In the genomic region with DNA sequence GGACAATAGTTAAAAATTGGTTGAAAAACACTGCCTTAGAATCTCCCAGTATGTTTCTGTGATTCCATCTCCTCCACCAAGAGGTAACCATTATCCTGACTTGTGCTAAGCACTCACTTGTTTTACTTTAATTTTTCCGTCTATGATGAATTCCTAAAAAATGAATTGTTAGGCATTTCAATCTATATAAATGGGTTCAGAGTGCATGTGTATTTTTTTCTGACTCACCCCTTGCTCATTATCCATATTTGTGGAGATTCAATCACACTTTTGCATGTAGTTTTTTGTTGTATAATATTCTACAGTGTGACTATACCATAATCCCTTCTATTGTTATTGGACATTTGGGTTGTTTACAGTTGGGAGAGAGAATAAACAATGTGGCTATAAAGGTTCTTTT, we compare ENCODE assay signal across 11 cellular contexts. TPM values are rescaled to one million over a fixed set of nuclear protein-coding genes. Genes with fewer than 3 reads are reported as not detected.
DNase-seq lines count a peak whose midpoint lies in the region; ATAC-seq, FAIRE-seq and TF ChIP-seq lines count a peak whose summit lies in the region.
"Had no signal": no experiment of that assay in that cellular context is flagged by ENCODE, and none has a peak within 500 bp of the region (broad histone marks: within the 10 kb centered on the region; RNA-seq: fewer than 3 reads in every experiment).

No MANE protein-coding gene starts in this region.

- in situ Hi-C loops in GM12878 (cut with MboI) = loop anchor here (5.0 kb wide), 2 partner anchors 104 to 166 kb away; no protein-coding TSS in a partner anchor

- H3K4me1 Mint-ChIP-seq in CD4-positive, alpha-beta memory T cell = peaks cover 32 to 51% (median 40%) of the 10 kb centered on the region in 4 donors
- H3K4me1 Mint-ChIP-seq in IgD-negative memory B cell (peaks cover 30 to 33% (median 31%) of the 10 kb centered on the region in 3 donors), natural killer cell (peaks cover 39 to 46% of the 10 kb centered on the region in 2 donors)

- CTCF ChIA-PET in CD4-positive, alpha-beta memory T cell (lab: Charles Lee; ENCODE audit: partially characterized antibody) = interaction anchor here (1.0 to 6.2 kb wide), 6 partner anchors 43 to 184 kb away, joined by 3 to 61 read pairs (median 4); a partner anchor contains a TSS
- CTCF ChIA-PET in GM12878 (lab: Yijun Ruan, JAX) = interaction anchor here (1.1 to 8.2 kb wide), 6 partner anchors 85 to 184 kb away, joined by 5 to 256 read pairs (median 30); a partner anchor contains a TSS

- H4K20me1 ChIP-seq in GM12878 (ENCODE audit: control insufficient read depth, insufficient read depth) = no peaks in the 10 kb centered on the region

- no peaks in the 10 kb centered on the region for H3K36me3 ChIP-seq in CD4-positive, alpha-beta memory T cell (ENCODE audit: insufficient read depth, low read length)
- no peaks in the 10 kb centered on the region for H3K36me3 ChIP-seq in GM12878 (ENCODE audit: control insufficient read depth in 2 of 2, insufficient read depth in 2 of 2, low read length in 1 of 2)
- H3K36me3 ChIP-seq: esophagus muscularis mucosa had no signal

- BruUV-seq in GM12878 (replicated peaks; lab: Mats Ljungman, UMichigan) = no TSS peak

- no peak for TF ChIP-seq POLR2A in GM12878 (IDR thresholded peaks at IDR 0.05; ENCODE audit: low read depth, low read length)

- H3K27me3 ChIP-seq in CD4-positive, alpha-beta memory T cell (ENCODE audit: insufficient read depth, low read length) = no peaks in the 10 kb centered on the region
- no peaks in the 10 kb centered on the region for H3K27me3 ChIP-seq in GM12878 (replicated peaks in 1 of 2; ENCODE audit: control insufficient read depth in 2 of 2, insufficient read depth in 2 of 2, low read length in 1 of 2)
- H3K27me3 ChIP-seq: esophagus muscularis mucosa had no signal

- peak overlapping the region; percentile 36 to 77 (median 72) for H3K4me3 Mint-ChIP-seq in CD4-positive, alpha-beta memory T cell
- H3K4me3 Mint-ChIP-seq in IgD-negative memory B cell = peak overlapping the region; percentile 52 to 83 (median 78)
- peak overlapping the region; percentile 70 for H3K4me3 Mint-ChIP-seq in natural killer cell

- H3K79me2 ChIP-seq in GM12878 (ENCODE audit: control insufficient read depth, insufficient read depth, low read length) = peaks cover 69% of the 10 kb centered on the region

- TF ChIP-seq RAD21 in GM12878 (IDR thresholded peaks at IDR 0.05; ENCODE audit: insufficient read depth, low read depth, low read length) = no peak

- no peak for FAIRE-seq in GM12878 (lab: Jason Lieb, UNC)

- RAD21 ChIA-PET in GM12878 (lab: Charles Lee; ENCODE audit: unreplicated experiment) = interaction anchor here (1.1 to 1.9 kb wide), 3 partner anchors 44 to 360 kb away, joined by 3 to 9 read pairs (median 7); a partner anchor contains a TSS

- WGBS in GM12878 (ENCODE audit: insufficient coverage, insufficient replicate concordance, low lambda C conversion rate, missing lambda C conversion rate) = 90% methylated on average over 1 of the region's 1 CpG

- no peaks in the 10 kb centered on the region for H3K9me3 Mint-ChIP-seq in CD4-positive, alpha-beta memory T cell
- H3K9me3 Mint-ChIP-seq in IgD-negative memory B cell (no peaks in the 10 kb centered on the region), natural killer cell (no peaks in the 10 kb centered on the region)

- TF ChIP-seq CTCF in GM12878 (IDR thresholded peaks at IDR 0.05 in 2 of 3, conservative IDR thresholded peaks at IDR 0.05 in 1 of 3; ENCODE audit: control insufficient read depth in 2 of 3, extremely low read depth in 1 of 3, insufficient read depth in 1 of 3, low read depth in 3 of 3, low read length in 3 of 3) (no peak), natural killer cell (IDR thresholded peaks at IDR 0.05) (no peak)

- peak overlapping the region in 6 of 7 donors; percentile 22 to 63 (median 54) for H3K27ac Mint-ChIP-seq in CD4-positive, alpha-beta memory T cell
- peak overlapping the region in 1 of 3 donors; percentile 45 for H3K27ac Mint-ChIP-seq in IgD-negative memory B cell
- H3K27ac Mint-ChIP-seq in natural killer cell = peak overlapping the region; percentile 36 to 40

- H3K4me3 ChIP-seq in CD4-positive, alpha-beta memory T cell (ENCODE audit: low read length in 2 of 2) = no peak overlapping the region
- H3K4me3 ChIP-seq in GM12878 = no peak overlapping the region

- no peaks in the 10 kb centered on the region for H3K9me3 ChIP-seq in CD4-positive, alpha-beta memory T cell (ENCODE audit: control insufficient read depth in 1 of 2, low read length in 2 of 2)
- H3K9me3 ChIP-seq in GM12878 (replicated peaks; ENCODE audit: control insufficient read depth, insufficient read depth, low read length) = no peaks in the 10 kb centered on the region
- H3K9me3 ChIP-seq: esophagus muscularis mucosa had no signal

- TF ChIP-seq EP300 in GM12878 (IDR thresholded peaks at IDR 0.05; ENCODE audit: borderline replicate concordance in 1 of 2, control insufficient read depth in 1 of 2, low read depth in 2 of 2, low read length in 2 of 2) = no peak

- H3K9ac ChIP-seq in GM12878 (ENCODE audit: control insufficient read depth, insufficient read depth, low read length) = no peak overlapping the region; the same call in 1 of the 2 replicates

- H2AFZ ChIP-seq in GM12878 (ENCODE audit: control insufficient read depth, low read depth, low read length) = no peak overlapping the region

- POLR2A ChIA-PET in CD4-positive, alpha-beta memory T cell (lab: Charles Lee; ENCODE audit: partially characterized antibody) = interaction anchor here (1.2 to 6.1 kb wide), 5 partner anchors 43 to 360 kb away, joined by 3 to 101 read pairs (median 6); a partner anchor contains a TSS
- POLR2A ChIA-PET in GM12878 (lab: Charles Lee) = interaction anchor here (1.4 to 1.5 kb wide), 2 partner anchors 57 to 209 kb away, joined by 3 read pairs; a partner anchor contains a TSS

- ATAC-seq in GM12878 (no peak), natural killer cell (no peak), HG03025 (IDR thresholded peaks at IDR 0.05; ENCODE audit: low FRiP score, unreplicated experiment) (no peak)

- intact Hi-C loops in CD4-positive, alpha-beta memory T cell (cut with micrococcal nuclease) = no loop called here
- intact Hi-C loops in GM12878 (cut with micrococcal nuclease; ENCODE audit: unreplicated experiment) = loop anchor here (5.0 to 10.0 kb wide), 2 partner anchors 84 to 258 kb away; a partner anchor contains a TSS
- intact Hi-C loops in natural killer cell (cut with micrococcal nuclease) = loop anchor here (5.0 kb wide), 2 partner anchors 109 to 186 kb away; a partner anchor contains a TSS

- SMC1A ChIA-PET in GM12878 (lab: Charles Lee; ENCODE audit: uncharacterized antibody, unreplicated experiment) = interaction anchor here (1.1 to 1.3 kb wide), 5 partner anchors 42 to 109 kb away, joined by 3 to 4 read pairs (median 3); a partner anchor contains a TSS

- H3K27ac ChIP-seq in CD4-positive, alpha-beta memory T cell (ENCODE audit: low read depth, low read length) = no peak overlapping the region
- no peak overlapping the region for H3K27ac ChIP-seq in GM12878 (ENCODE audit: control insufficient read depth, insufficient read depth)

- peaks cover 41% of the 10 kb centered on the region for H3K4me1 ChIP-seq in CD4-positive, alpha-beta memory T cell (ENCODE audit: insufficient read depth, low read length)
- H3K4me1 ChIP-seq in GM12878 (ENCODE audit: control insufficient read depth, insufficient read depth, low read length) = peaks cover 23% of the 10 kb centered on the region

- H3K36me3 Mint-ChIP-seq in CD4-positive, alpha-beta memory T cell = peaks cover 0 to 20% of the 10 kb centered on the region in 2 donors
- H3K36me3 Mint-ChIP-seq in IgD-negative memory B cell = no peaks in the 10 kb centered on the region
- H3K36me3 Mint-ChIP-seq in natural killer cell = no peaks in the 10 kb centered on the region

- peaks cover 0 to 2% of the 10 kb centered on the region in 2 donors for H3K27me3 Mint-ChIP-seq in CD4-positive, alpha-beta memory T cell
- H3K27me3 Mint-ChIP-seq in IgD-negative memory B cell (no peaks in the 10 kb centered on the region), natural killer cell (ENCODE audit: low read depth in 2 of 2) (no peaks in the 10 kb centered on the region)

- no peak for DNase-seq in CD4-positive, alpha-beta memory T cell
- no peak for DNase-seq in GM12878 (ENCODE audit: low read depth, low spot score)
- DNase-seq in natural killer cell = no peak
- no peak for DNase-seq in dedifferentiated amniotic fluid mesenchymal stem cell (ENCODE audit: extremely low spot score)
- DNase-seq in Ammon's horn (ENCODE audit: low spot score) = no peak
- DNase-seq in stimulated activated CD4-positive, alpha-beta T cell treated with anti-CD3 and anti-CD28 coated beads, Interleukin-4, amount 100 ng/mL, for 1 hour = no peak
- DNase-seq: NCI-H1436, SHP77 had no signal

- H3K4me2 ChIP-seq in GM12878 (ENCODE audit: control insufficient read depth, insufficient read depth) = peak overlapping the region; percentile 62

RNA-seq across cellular contexts. Expression of a gene that starts 1.3 kb away (rescaled TPM):
- 10 to 100 TPM; 48.7 to 53.6 TPM for total RNA-seq in CD4-positive, alpha-beta memory T cell
- polyA plus RNA-seq in CD4-positive, alpha-beta memory T cell = 100 to 1,000 TPM; 261 to 298 TPM
- polyA plus RNA-seq in IgD-negative memory B cell (188 TPM), GM12878 (2011; rRNA removed) (157 and 257 TPM in 2 replicates), GM12878 (2014; fragmentation: Illumina TruSeq; extraction: Trizol) (152 and 190 TPM in 2 replicates), GM12878 (2014; fragmentation: Nextera tagmentation; extraction: Ambion mirVana) (1,000 to 10,000 TPM; 1,005 to 1,059 TPM), GM12878 (2014; rRNA removed) (180 and 186 TPM in 2 replicates), GM12878 (2016; fragmentation: Nextera tagmentation; extraction: Ambion mirVana) (100 to 1,000 TPM; 665 to 671 TPM)
- 4.3 and 7.4 TPM in 2 replicates for total RNA-seq in GM12878 (2013; cell fraction: nucleolus; rRNA removed)
- total RNA-seq in GM12878 (2014; rRNA removed) (115 and 153 TPM in 2 replicates), GM12878 (2014; rRNA removed; fragmentation: Illumina TruSeq; extraction: Trizol) (188 and 189 TPM in 2 replicates), GM12878 (2021) (129 and 146 TPM in 2 replicates), natural killer cell (10 to 100 TPM; 23.5 to 32.7 (median 30.7) TPM)
- 209 TPM for polyA plus RNA-seq in GM12878 (2011; ENCODE audit: low read depth)
- polyA plus RNA-seq in GM12878 (2011; cell fraction: cytosol; rRNA removed) = 44.7 and 46.5 TPM in 2 replicates
- polyA plus RNA-seq in GM12878 (2011; cell fraction: nucleus; rRNA removed) = 46.6 and 51.5 TPM in 2 replicates
- 113 and 145 TPM in 2 replicates for polyA plus RNA-seq in GM12878 (2012)
- polyA minus RNA-seq in GM12878 (2011; rRNA and poly(A)+ RNA removed) = 14.3 and 23.6 TPM in 2 replicates
- 10.8 and 20.4 TPM in 2 replicates for polyA minus RNA-seq in GM12878 (2011; cell fraction: cytosol; rRNA and poly(A)+ RNA removed)
- 4.4 and 5.4 TPM in 2 replicates for polyA minus RNA-seq in GM12878 (2011; cell fraction: nucleus; rRNA and poly(A)+ RNA removed)

RNA-seq across cellular contexts. Expression of a gene that starts 1.6 kb away (rescaled TPM):
- 10 to 100 TPM; 33.1 to 36.4 TPM for total RNA-seq in CD4-positive, alpha-beta memory T cell
- polyA plus RNA-seq in CD4-positive, alpha-beta memory T cell = 10 to 100 TPM; 23.5 to 25.2 TPM
- polyA plus RNA-seq in IgD-negative memory B cell (15.1 TPM), GM12878 (2011; rRNA removed) (9.2 and 14.4 TPM in 2 replicates), GM12878 (2014; fragmentation: Illumina TruSeq; extraction: Trizol) (6.7 and 8.5 TPM in 2 replicates), GM12878 (2014; fragmentation: Nextera tagmentation; extraction: Ambion mirVana) (1 to 10 TPM; 3.4 to 6.8 TPM), GM12878 (2014; rRNA removed) (4.6 and 4.9 TPM in 2 replicates), GM12878 (2016; fragmentation: Nextera tagmentation; extraction: Ambion mirVana) (10 to 100 TPM; 11.6 to 12.9 TPM)
- total RNA-seq in GM12878 (2013; cell fraction: nucleolus; rRNA removed) = 59.1 and 62.7 TPM in 2 replicates
- total RNA-seq in GM12878 (2014; rRNA removed) (6.0 and 7.3 TPM in 2 replicates), GM12878 (2014; rRNA removed; fragmentation: Illumina TruSeq; extraction: Trizol) (9.5 and 11.1 TPM in 2 replicates), GM12878 (2021) (15.2 and 17.4 TPM in 2 replicates), natural killer cell (10 to 100 TPM; 54.2 to 62.5 (median 60.1) TPM)
- polyA plus RNA-seq in GM12878 (2011; ENCODE audit: low read depth) = 2.7 TPM
- 3.5 and 3.8 TPM in 2 replicates for polyA plus RNA-seq in GM12878 (2011; cell fraction: cytosol; rRNA removed)
- 7.1 and 8.4 TPM in 2 replicates for polyA plus RNA-seq in GM12878 (2011; cell fraction: nucleus; rRNA removed)
- 3.5 and 5.0 TPM in 2 replicates for polyA plus RNA-seq in GM12878 (2012)
- 16.7 and 18.8 TPM in 2 replicates for polyA minus RNA-seq in GM12878 (2011; rRNA and poly(A)+ RNA removed)
- 4.7 and 5.9 TPM in 2 replicates for polyA minus RNA-seq in GM12878 (2011; cell fraction: cytosol; rRNA and poly(A)+ RNA removed)
- 12.7 and 21.8 TPM in 2 replicates for polyA minus RNA-seq in GM12878 (2011; cell fraction: nucleus; rRNA and poly(A)+ RNA removed)

RNA-seq across cellular contexts. Expression of a gene that starts 42.9 kb away (rescaled TPM):
- 100 to 1,000 TPM; 222 to 235 TPM for total RNA-seq in CD4-positive, alpha-beta memory T cell
- polyA plus RNA-seq in CD4-positive, alpha-beta memory T cell = 100 to 1,000 TPM; 127 to 155 TPM
- polyA plus RNA-seq in IgD-negative memory B cell (104 TPM), GM12878 (2011; rRNA removed) (181 and 241 TPM in 2 replicates), GM12878 (2014; fragmentation: Illumina TruSeq; extraction: Trizol) (103 and 125 TPM in 2 replicates), GM12878 (2014; fragmentation: Nextera tagmentation; extraction: Ambion mirVana) (100 to 1,000 TPM; 103 to 105 TPM), GM12878 (2014; rRNA removed) (70.5 and 80.6 TPM in 2 replicates), GM12878 (2016; fragmentation: Nextera tagmentation; extraction: Ambion mirVana) (10 to 100 TPM; 87.2 to 89.4 TPM)
- total RNA-seq in GM12878 (2013; cell fraction: nucleolus; rRNA removed) = 905 and 928 TPM in 2 replicates
- total RNA-seq in GM12878 (2014; rRNA removed) (81.4 and 106 TPM in 2 replicates), GM12878 (2014; rRNA removed; fragmentation: Illumina TruSeq; extraction: Trizol) (109 and 110 TPM in 2 replicates), GM12878 (2021) (97.7 and 99.5 TPM in 2 replicates), natural killer cell (100 to 1,000 TPM; 415 to 542 (median 445) TPM)
- 96.3 TPM for polyA plus RNA-seq in GM12878 (2011; ENCODE audit: low read depth)
- polyA plus RNA-seq in GM12878 (2011; cell fraction: cytosol; rRNA removed) = 90.5 and 101 TPM in 2 replicates
- polyA plus RNA-seq in GM12878 (2011; cell fraction: nucleus; rRNA removed) = 157 and 170 TPM in 2 replicates
- 109 and 116 TPM in 2 replicates for polyA plus RNA-seq in GM12878 (2012)
- 249 and 253 TPM in 2 replicates for polyA minus RNA-seq in GM12878 (2011; rRNA and poly(A)+ RNA removed)
- 50.2 and 65.0 TPM in 2 replicates for polyA minus RNA-seq in GM12878 (2011; cell fraction: cytosol; rRNA and poly(A)+ RNA removed)
- 155 and 248 TPM in 2 replicates for polyA minus RNA-seq in GM12878 (2011; cell fraction: nucleus; rRNA and poly(A)+ RNA removed)
